8 cellular contexts compared by ENCODE assay signal in genomic region chr7:129169171-129169643, GRCh38. TPM values are rescaled to one million over a fixed set of nuclear protein-coding genes. Genes with fewer than 3 reads are reported as not detected.
DNase-seq lines count a peak whose midpoint lies in the region; ATAC-seq and TF ChIP-seq lines count a peak whose summit lies in the region.

No MANE protein-coding gene starts in this region.

- H3K4me3 ChIP-seq in mesodermal cell (ENCODE audit: extremely low read depth, insufficient read depth, low read length, poor library complexity, severe bottlenecking) (peak overlapping the region; percentile 25), suprapubic skin (peak overlapping the region; percentile 44)

- no peaks in the 10 kb centered on the region for H3K9me3 Mint-ChIP-seq in T-cell
- no peaks in the 10 kb centered on the region for H3K9me3 Mint-ChIP-seq in dendritic cell treated with granulocyte-macrophage colony-stimulating factor and Interleukin-4, amounts not matched to agents 40 ng/mL and 50 ng/mL, for 4 days

- 4 to 5% methylated on average over 32 to 44 of the region's 46 CpGs for WGBS in mesodermal cell (ENCODE audit: insufficient coverage in 2 of 2), 2 experiments
- WGBS in suprapubic skin = 8% methylated on average over 10 of the region's 46 CpGs

- CTCF ChIA-PET in T-cell (lab: Charles Lee) = interaction anchor here in 1 of 2 donors (1.0 kb wide), 1 partner anchor 41 kb away, joined by 3 read pairs; no protein-coding TSS in a partner anchor

- H3K27ac ChIP-seq in mesodermal cell (ENCODE audit: low read depth, low read length, severe bottlenecking) (peak overlapping the region; percentile 6), suprapubic skin (peak overlapping the region; percentile 4)

- ATAC-seq in T-cell (replicated peaks in 1 of 4) (peak; percentile 81 to 91 (median 86)), HG03460 (IDR thresholded peaks at IDR 0.05; ENCODE audit: unreplicated experiment) (no peak)

- H3K4me3 Mint-ChIP-seq in T-cell = peak overlapping the region; percentile 73 to 79 (median 78)
- H3K4me3 Mint-ChIP-seq in dendritic cell treated with granulocyte-macrophage colony-stimulating factor and Interleukin-4, amounts not matched to agents 40 ng/mL and 50 ng/mL, for 4 days = peak overlapping the region; percentile 73

- H3K36me3 ChIP-seq in mesodermal cell (ENCODE audit: control insufficient read depth, insufficient read depth, low read length) (no peaks in the 10 kb centered on the region), suprapubic skin (no peaks in the 10 kb centered on the region)

- H3K9me3 ChIP-seq in mesodermal cell (ENCODE audit: control insufficient read depth, low read length) = no peaks in the 10 kb centered on the region
- no peaks in the 10 kb centered on the region for H3K9me3 ChIP-seq in suprapubic skin

- H3K36me3 Mint-ChIP-seq in T-cell = no peaks in the 10 kb centered on the region
- peaks cover 52% of the 10 kb centered on the region for H3K36me3 Mint-ChIP-seq in dendritic cell treated with granulocyte-macrophage colony-stimulating factor and Interleukin-4, amounts not matched to agents 40 ng/mL and 50 ng/mL, for 4 days (ENCODE audit: low read depth)

- peaks cover 10 to 19% (median 13%) of the 10 kb centered on the region in 3 donors for H3K4me1 Mint-ChIP-seq in T-cell
- peaks cover 23% of the 10 kb centered on the region for H3K4me1 Mint-ChIP-seq in dendritic cell treated with granulocyte-macrophage colony-stimulating factor and Interleukin-4, amounts not matched to agents 40 ng/mL and 50 ng/mL, for 4 days (ENCODE audit: low read depth)

- peaks cover 2% of the 10 kb centered on the region for H3K4me1 ChIP-seq in mesodermal cell (ENCODE audit: control insufficient read depth, insufficient read depth, low read length, poor library complexity, severe bottlenecking)
- H3K4me1 ChIP-seq in suprapubic skin = peaks cover 16% of the 10 kb centered on the region

- H3K27me3 Mint-ChIP-seq in T-cell = peaks cover 0 to 3% of the 10 kb centered on the region in 2 donors
- peaks cover 3% of the 10 kb centered on the region for H3K27me3 Mint-ChIP-seq in dendritic cell treated with granulocyte-macrophage colony-stimulating factor and Interleukin-4, amounts not matched to agents 40 ng/mL and 50 ng/mL, for 4 days

- no peak for TF ChIP-seq EP300 in suprapubic skin (IDR thresholded peaks at IDR 0.05)

- TF ChIP-seq CTCF in suprapubic skin (IDR thresholded peaks at IDR 0.05) = no peak

- TF ChIP-seq POLR2A in suprapubic skin (IDR thresholded peaks at IDR 0.05) = no peak

- peak; percentile 72 for DNase-seq in activated effector memory CD4-positive, alpha-beta T cell treated with anti-CD3 and anti-CD28 coated beads, Interleukin-2, amount 50 U/mL, for 16 hours
- no peak for DNase-seq in activated effector memory CD4-positive, alpha-beta T cell treated with Interleukin-2 at 50 U/mL for 16 hours
- DNase-seq in T-cell (peak in 19 of 34 experiments; percentile 7 to 49 (median 28)), suprapubic skin (ENCODE audit: low spot score in 2 of 2) (no peak), amniotic stem cell (lab: John Stamatoyannopoulos, UW) (no peak)

- no peaks in the 10 kb centered on the region for H3K27me3 ChIP-seq in suprapubic skin

- intact Hi-C loops in dendritic cell treated with granulocyte-macrophage colony-stimulating factor and Interleukin-4, amounts not matched to agents 40 ng/mL and 50 ng/mL, for 4 days (cut with micrococcal nuclease) = no loop called here

- POLR2A ChIA-PET in T-cell (lab: Charles Lee) = no interaction called here

- H3K27ac Mint-ChIP-seq in T-cell = peak overlapping the region in 1 of 2 donors; percentile 78
- peak overlapping the region; percentile 70 for H3K27ac Mint-ChIP-seq in dendritic cell treated with granulocyte-macrophage colony-stimulating factor and Interleukin-4, amounts not matched to agents 40 ng/mL and 50 ng/mL, for 4 days

RNA-seq across cellular contexts. Expression of gene SMO, which starts 19.2 kb away (rescaled TPM):
- total RNA-seq in T-cell (1 to 10 TPM in 1 of 5 donors, under 1 TPM in 4; 0.22 to 1.7 (median 0.35) TPM), suprapubic skin (10 to 100 TPM; 13.8 to 34.5 (median 18.1) TPM)
- polyA plus RNA-seq in mesodermal cell (2013, experiment 1 of 2) = 47.5 TPM
- 43.0 TPM for polyA plus RNA-seq in mesodermal cell (2013, experiment 2 of 2)

RNA-seq across cellular contexts. Expression of gene TSPAN33, which starts 24.7 kb away (rescaled TPM):
- total RNA-seq in T-cell = 1 to 10 TPM; 5.6 to 7.1 (median 5.9) TPM
- polyA plus RNA-seq in mesodermal cell (2013, experiment 1 of 2) = 6.0 TPM
- polyA plus RNA-seq in mesodermal cell (2013, experiment 2 of 2) = 6.0 TPM
- 10 to 100 TPM in 3 of 4 donors, 1 to 10 TPM in 1; 9.1 to 17.9 (median 11.1) TPM for total RNA-seq in suprapubic skin

RNA-seq across cellular contexts. Expression of gene AHCYL2, which starts 55.6 kb away (rescaled TPM):
- 10 to 100 TPM; 13.1 to 17.6 (median 15.9) TPM for total RNA-seq in T-cell
- polyA plus RNA-seq in mesodermal cell (2013, experiment 1 of 2) = 13.6 TPM
- 12.1 TPM for polyA plus RNA-seq in mesodermal cell (2013, experiment 2 of 2)
- 10 to 100 TPM; 33.5 to 61.2 (median 41.7) TPM for total RNA-seq in suprapubic skin

Comparison
In these comparisons a context has a peak if more than half of its experiments do, and no peak if none do; other contexts are left out.
1. DNase-seq: peak in activated effector memory CD4-positive, alpha-beta T cell treated with anti-CD3 and anti-CD28 coated beads, Interleukin-2, amount 50 U/mL, for 16 hours (single experiment) and T-cell (19 of 34); none in activated effector memory CD4-positive, alpha-beta T cell treated with Interleukin-2 at 50 U/mL for 16 hours (single experiment), suprapubic skin (0 of 2) and amniotic stem cell (single experiment).
2. RNA of gene SMO, which starts 19.2 kb away (total RNA-seq): 13.8 to 34.5 TPM in suprapubic skin; 0.22 to 1.7 TPM in T-cell; every median in the first group is over 4 times any median in the second.